Comparison of ENCODE assay signal across 25 cellular contexts in the genomic region with DNA sequence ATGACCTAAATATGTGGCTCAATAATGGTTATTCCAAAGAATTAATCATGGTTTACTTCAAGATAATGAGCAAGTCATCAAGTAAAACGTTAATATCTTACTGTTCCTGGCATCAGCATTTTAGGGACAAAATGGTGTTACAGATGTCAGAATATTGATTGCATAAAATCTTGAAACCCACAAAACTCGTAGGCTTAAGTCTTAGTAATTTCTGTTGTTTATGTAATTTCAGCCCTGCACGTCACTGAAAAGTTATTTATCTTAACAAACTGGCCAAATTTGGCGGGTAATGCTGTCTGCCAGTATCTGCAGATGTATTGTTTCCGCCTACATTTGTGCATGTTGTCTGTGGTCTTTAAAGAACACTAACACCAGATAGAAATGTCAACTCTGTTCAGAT. TPM values are rescaled to one million over a fixed set of nuclear protein-coding genes. Genes with fewer than 3 reads are reported as not detected.
A peak's percentile ranks its signal among the peaks of the same experiment; 100 is the strongest.
DNase-seq lines count a peak whose midpoint lies in the region; ATAC-seq, FAIRE-seq and TF ChIP-seq lines count a peak whose summit lies in the region.
"Had no signal": no experiment of that assay in that cellular context is flagged by ENCODE, and none has a peak within 500 bp of the region (broad histone marks: within the 10 kb centered on the region; RNA-seq: fewer than 3 reads in every experiment).

No MANE protein-coding gene starts in this region.

- no peaks in the 10 kb centered on the region for H3K9me3 ChIP-seq in liver (ENCODE audit: control insufficient read depth in 4 of 4, low read length in 3 of 4)
- H3K9me3 ChIP-seq in HepG2 (ENCODE audit: low read length) = no peaks in the 10 kb centered on the region
- H3K9me3 ChIP-seq in fibroblast of lung (ENCODE audit: control insufficient read depth, insufficient read depth, low read depth, low read length) = no peaks in the 10 kb centered on the region
- H3K9me3 ChIP-seq in mucosa of descending colon = no peaks in the 10 kb centered on the region
- H3K9me3 ChIP-seq in uterus = no peaks in the 10 kb centered on the region

- TF ChIP-seq POLR2A in HepG2 (IDR thresholded peaks at IDR 0.05; ENCODE audit: insufficient read depth in 1 of 2, low read depth in 2 of 2, low read length in 2 of 2) = no peak
- TF ChIP-seq POLR2A in uterus (IDR thresholded peaks at IDR 0.05) = no peak

- H3K9ac ChIP-seq in liver (ENCODE audit: low read depth in 1 of 2, low read length in 2 of 2) (no peak overlapping the region), HepG2 (ENCODE audit: insufficient read depth, low read depth, low read length) (no peak overlapping the region), fibroblast of lung (ENCODE audit: insufficient read depth, low read length) (no peak overlapping the region)
- H3K9ac ChIP-seq: parathyroid adenoma had no signal

- POLR2A ChIA-PET in HepG2 (lab: Yijun Ruan, JAX) = no interaction called here
- POLR2A ChIA-PET in activated CD4-positive, alpha-beta memory T cell treated with anti-CD3 and anti-CD28 coated beads, Interleukin-2, amount 10 ng/mL, durations not matched to agents 7 days and 5 days (lab: Charles Lee) = no interaction called here

- in situ Hi-C loops in HepG2 (cut with HindIII; ENCODE audit: extremely low pct_ligation_motif_present, low pct_unique_long_range_greater_than_20kb) = no loop called here

- no peaks in the 10 kb centered on the region for H4K20me1 ChIP-seq in HepG2 (ENCODE audit: insufficient read depth, low read length)
- H4K20me1 ChIP-seq in fibroblast of lung (ENCODE audit: control insufficient read depth, extremely low read depth, insufficient read depth, low read length) = no peaks in the 10 kb centered on the region

- H3K27ac ChIP-seq in liver (ENCODE audit: low read depth in 1 of 2, low read length in 2 of 2) (no peak overlapping the region), HepG2 (ENCODE audit: extremely low read length, insufficient read depth, low read length) (no peak overlapping the region), fibroblast of lung (ENCODE audit: insufficient read depth, low read length) (no peak overlapping the region), uterus (peak overlapping the region; percentile 24 to 46)
- H3K27ac ChIP-seq: parathyroid adenoma, PC-9 had no signal

- no peaks in the 10 kb centered on the region for H3K4me1 ChIP-seq in liver (ENCODE audit: control insufficient read depth in 4 of 4, insufficient read depth in 4 of 4, low read length in 3 of 4)
- peaks cover 5% of the 10 kb centered on the region; the same call in 1 of the 2 replicates for H3K4me1 ChIP-seq in HepG2 (ENCODE audit: insufficient read depth, low read length)
- H3K4me1 ChIP-seq in fibroblast of lung (ENCODE audit: control insufficient read depth, extremely low read depth, insufficient read depth, low read length) = peaks cover 6% of the 10 kb centered on the region
- H3K4me1 ChIP-seq in mucosa of descending colon (ENCODE audit: low read depth) = no peaks in the 10 kb centered on the region
- no peaks in the 10 kb centered on the region for H3K4me1 ChIP-seq in uterus
- H3K4me1 ChIP-seq: parathyroid adenoma had no signal

- 76% methylated on average over 5 of the region's 5 CpGs for WGBS in liver
- WGBS in HepG2 (ENCODE audit: low lambda C conversion rate) = 54% methylated on average over 5 of the region's 5 CpGs

- no peak for DNase-seq in HepG2 (ENCODE audit: low spot score)
- peak; percentile 85 to 99 for DNase-seq in fibroblast of lung (ENCODE audit: low read depth in 2 of 2)
- DNase-seq in mucosa of descending colon = peak in 1 of 3 donors; percentile 15
- no peak for DNase-seq in uterus
- DNase-seq in activated CD4-positive, alpha-beta memory T cell treated with anti-CD3 and anti-CD28 coated beads, Interleukin-2, amount 10 ng/mL, durations not matched to agents 7 days and 5 days = no peak
- DNase-seq in activated T-cell treated with anti-CD3 and anti-CD28 coated beads for 4 hours = no peak
- DNase-seq in activated CD4-positive, alpha-beta T cell treated with anti-CD3 and anti-CD28 coated beads, Interleukin-2, amount 50 U/mL, for 48 hours = no peak
- DNase-seq: 8988T; activated CD4-positive, alpha-beta T cell treated with anti-CD3 and anti-CD28 coated beads, Interleukin-2, amount 50 U/mL, for 1 hour; activated naive CD4-positive, alpha-beta T cell treated with Interleukin-2 at 50 U/mL for 16 hours; DMS 273 treated with DMSO at 0.1 percent for 48 hours; endodermal cell; H9; left ventricle myocardium superior; MM.1S; NCI-H1694; PC-9; SIG-M5; stimulated activated CD4-positive, alpha-beta T cell treated with anti-CD3 and anti-CD28 coated beads, Interleukin-4, amount 100 ng/mL, for 1 hour; T-cell had no signal

- H2AFZ ChIP-seq in HepG2 (ENCODE audit: low read length) (no peak overlapping the region), fibroblast of lung (ENCODE audit: low read length) (no peak overlapping the region)
- H2AFZ ChIP-seq: parathyroid adenoma, PC-9 had no signal

- no peak overlapping the region for H3K4me3 Mint-ChIP-seq in activated CD4-positive, alpha-beta memory T cell treated with anti-CD3 and anti-CD28 coated beads, Interleukin-2, amount 10 ng/mL, durations not matched to agents 7 days and 5 days
- H3K4me3 Mint-ChIP-seq: CD14-positive monocyte, endodermal cell, H9, IgD-negative memory B cell, T-cell had no signal

- no peak for FAIRE-seq in HepG2 (lab: Jason Lieb, UNC)

- no peak for ATAC-seq in HepG2
- ATAC-seq in mucosa of descending colon = peak; percentile 7
- ATAC-seq: left ventricle myocardium superior, T-cell had no signal

- no peak for TF ChIP-seq EP300 in HepG2 (IDR thresholded peaks at IDR 0.05; ENCODE audit: low read depth in 2 of 2, low read length in 2 of 2)
- no peak for TF ChIP-seq EP300 in HepG2 (CRISPR knock-in tag; IDR thresholded peaks at IDR 0.05; ENCODE audit: borderline replicate concordance)

- CTCF ChIA-PET in HepG2 (lab: Yijun Ruan, JAX; ENCODE audit: low intra/inter-chr PET ratio, low total read pairs) = no interaction called here
- CTCF ChIA-PET in activated CD4-positive, alpha-beta memory T cell treated with anti-CD3 and anti-CD28 coated beads, Interleukin-2, amount 10 ng/mL, durations not matched to agents 7 days and 5 days (lab: Charles Lee) = interaction anchor here (1.0 to 4.5 kb wide), 4 partner anchors 12 to 401 kb away, joined by 3 to 14 read pairs (median 10); no protein-coding TSS in a partner anchor

- TF ChIP-seq CTCF in liver (IDR thresholded peaks at IDR 0.05; ENCODE audit: low read depth, low read length, missing input control) = no peak
- TF ChIP-seq CTCF in HepG2 (CRISPR knock-in tag; IDR thresholded peaks at IDR 0.05) = no peak
- TF ChIP-seq CTCF in fibroblast of lung (conservative IDR thresholded peaks at IDR 0.05 in 1 of 2, IDR thresholded peaks at IDR 0.05 in 1 of 2; ENCODE audit: low read depth in 1 of 2, low read length in 2 of 2) = no peak
- no peak for TF ChIP-seq CTCF in mucosa of descending colon (IDR thresholded peaks at IDR 0.05)
- TF ChIP-seq CTCF in uterus (IDR thresholded peaks at IDR 0.05) = no peak

- no peaks in the 10 kb centered on the region for H3K27me3 ChIP-seq in liver (ENCODE audit: control insufficient read depth in 4 of 4, insufficient read depth in 4 of 4, low read length in 3 of 4)
- H3K27me3 ChIP-seq in HepG2 (ENCODE audit: control insufficient read depth in 1 of 2, insufficient read depth in 2 of 2, low read length in 2 of 2) = no peaks in the 10 kb centered on the region
- no peaks in the 10 kb centered on the region for H3K27me3 ChIP-seq in fibroblast of lung (ENCODE audit: control insufficient read depth, insufficient read depth, low read length)
- no peaks in the 10 kb centered on the region for H3K27me3 ChIP-seq in uterus

- H3K9me3 Mint-ChIP-seq in activated CD4-positive, alpha-beta memory T cell treated with anti-CD3 and anti-CD28 coated beads, Interleukin-2, amount 10 ng/mL, durations not matched to agents 7 days and 5 days = no peaks in the 10 kb centered on the region
- H3K9me3 Mint-ChIP-seq: CD14-positive monocyte, endodermal cell, H9, IgD-negative memory B cell, T-cell had no signal

- H3K79me2 ChIP-seq in HepG2 (ENCODE audit: insufficient read depth, low read length) (no peaks in the 10 kb centered on the region), fibroblast of lung (ENCODE audit: control insufficient read depth, insufficient read depth, low read length) (no peaks in the 10 kb centered on the region)
- H3K79me2 ChIP-seq: parathyroid adenoma had no signal

- H3K4me2 ChIP-seq in HepG2 (ENCODE audit: low read depth, low read length) (no peak overlapping the region), fibroblast of lung (ENCODE audit: extremely low read depth, insufficient read depth, low read length) (no peak overlapping the region)
- H3K4me2 ChIP-seq: PC-9 had no signal

- H3K36me3 ChIP-seq in liver (ENCODE audit: control insufficient read depth in 4 of 4, insufficient read depth in 3 of 4, low read depth in 1 of 4, low read length in 3 of 4) (no peaks in the 10 kb centered on the region), HepG2 (replicated peaks in 1 of 2; ENCODE audit: control insufficient read depth in 1 of 2, insufficient read depth in 2 of 2, low read length in 2 of 2) (no peaks in the 10 kb centered on the region), fibroblast of lung (ENCODE audit: control insufficient read depth, insufficient read depth, low read length) (no peaks in the 10 kb centered on the region), mucosa of descending colon (ENCODE audit: low read depth) (no peaks in the 10 kb centered on the region), uterus (no peaks in the 10 kb centered on the region)

- TF ChIP-seq RAD21 in liver (IDR thresholded peaks at IDR 0.05) (no peak), HepG2 (CRISPR knock-in tag; IDR thresholded peaks at IDR 0.05) (no peak)

- no peak overlapping the region for H3K4me3 ChIP-seq in liver (ENCODE audit: low read depth in 1 of 3, low read length in 3 of 3)
- H3K4me3 ChIP-seq in HepG2 (replicated peaks in 1 of 3; ENCODE audit: insufficient read depth in 1 of 3, low read depth in 2 of 3, low read length in 3 of 3) = no peak overlapping the region
- no peak overlapping the region for H3K4me3 ChIP-seq in fibroblast of lung (replicated peaks in 1 of 4; ENCODE audit: control extremely low read depth in 1 of 4, insufficient read depth in 1 of 4, low read depth in 3 of 4, low read length in 4 of 4)
- no peak overlapping the region for H3K4me3 ChIP-seq in mucosa of descending colon
- no peak overlapping the region for H3K4me3 ChIP-seq in uterus
- H3K4me3 ChIP-seq: PC-9, skin epidermis had no signal

- peaks cover 38% of the 10 kb centered on the region for H3K4me1 Mint-ChIP-seq in activated CD4-positive, alpha-beta memory T cell treated with anti-CD3 and anti-CD28 coated beads, Interleukin-2, amount 10 ng/mL, durations not matched to agents 7 days and 5 days
- H3K4me1 Mint-ChIP-seq: IgD-negative memory B cell had no signal

- H3K27ac Mint-ChIP-seq in activated CD4-positive, alpha-beta memory T cell treated with anti-CD3 and anti-CD28 coated beads, Interleukin-2, amount 10 ng/mL, durations not matched to agents 7 days and 5 days = no peak overlapping the region
- H3K27ac Mint-ChIP-seq: CD14-positive monocyte, endodermal cell, IgD-negative memory B cell had no signal

- BruUV-seq in HepG2 (replicated peaks; lab: Mats Ljungman, UMichigan) = no TSS peak

- H3K27me3 Mint-ChIP-seq in activated CD4-positive, alpha-beta memory T cell treated with anti-CD3 and anti-CD28 coated beads, Interleukin-2, amount 10 ng/mL, durations not matched to agents 7 days and 5 days = no peaks in the 10 kb centered on the region
- H3K27me3 Mint-ChIP-seq: IgD-negative memory B cell, T-cell had no signal

- intact Hi-C loops in HepG2 (cut with micrococcal nuclease; ENCODE audit: unreplicated experiment) = loop anchor here (10.0 kb wide), 1 partner anchor 768 kb away; a partner anchor contains a TSS
- intact Hi-C loops in mucosa of descending colon (cut with DNase I, micrococcal nuclease) = no loop called here
- intact Hi-C loops in uterus (cut with DNase I; ENCODE audit: low total_unique reads) = no loop called here

- H3K36me3 Mint-ChIP-seq in activated CD4-positive, alpha-beta memory T cell treated with anti-CD3 and anti-CD28 coated beads, Interleukin-2, amount 10 ng/mL, durations not matched to agents 7 days and 5 days (ENCODE audit: low read depth) = peaks cover 57% of the 10 kb centered on the region
- H3K36me3 Mint-ChIP-seq: IgD-negative memory B cell, T-cell had no signal

RNA-seq across cellular contexts. Expression of a gene that starts 25.8 kb away (rescaled TPM):
- total RNA-seq in liver = 10 to 100 TPM in 1 of 2 donors, under 1 TPM in 1; 0.59 to 15.0 TPM
- polyA plus RNA-seq in liver = under 1 TPM; 0.43 to 0.63 TPM
- total RNA-seq in HepG2 (2016; rRNA removed; fragmentation: Illumina TruSeq; extraction: Trizol) = 12.6 and 19.2 TPM in 2 replicates
- 8.9 and 13.3 TPM in 2 replicates for total RNA-seq in HepG2 (2016; cell fraction: cytosol; rRNA removed; fragmentation: Illumina TruSeq; extraction: Trizol; ENCODE audit: low read depth)
- total RNA-seq in HepG2 (2016; cell fraction: insoluble cytoplasmic fraction; rRNA removed; fragmentation: Illumina TruSeq; extraction: Trizol) = 12.7 and 17.3 TPM in 2 replicates
- 5.8 and 8.1 TPM in 2 replicates for total RNA-seq in HepG2 (2016; cell fraction: membrane; rRNA removed; fragmentation: Illumina TruSeq; extraction: Trizol)
- total RNA-seq in HepG2 (2016; cell fraction: nucleus; rRNA removed; fragmentation: Illumina TruSeq; extraction: Trizol) = 12.3 and 15.6 TPM in 2 replicates
- polyA plus RNA-seq in HepG2 (2011; rRNA removed) = 2.3 and 2.5 TPM in 2 replicates
- 1.0 and 1.2 TPM in 2 replicates for polyA plus RNA-seq in HepG2 (2011; cell fraction: cytosol; rRNA removed)
- 7.1 and 10.3 TPM in 2 replicates for polyA plus RNA-seq in HepG2 (2011; cell fraction: nucleus; rRNA removed)
- polyA plus RNA-seq in HepG2 (2012) = 2.8 and 3.6 TPM in 2 replicates
- polyA plus RNA-seq in HepG2 (2016; cell fraction: cytosol; fragmentation: Illumina TruSeq; extraction: Trizol; ENCODE audit: low read depth) = 0.80 and 0.94 TPM in 2 replicates
- 12.3 and 12.4 TPM in 2 replicates for polyA plus RNA-seq in HepG2 (2016; cell fraction: insoluble cytoplasmic fraction; fragmentation: Illumina TruSeq; extraction: Trizol; ENCODE audit: low read depth)
- polyA plus RNA-seq in HepG2 (2016; cell fraction: membrane; fragmentation: Illumina TruSeq; extraction: Trizol; ENCODE audit: low read depth) = 1.9 and 2.0 TPM in 2 replicates
- 26.6 and 27.9 TPM in 2 replicates for polyA plus RNA-seq in HepG2 (2016; cell fraction: nucleus; fragmentation: Illumina TruSeq; extraction: Trizol; ENCODE audit: insufficient read depth, low read depth)
- 2.2 and 24.5 TPM in 2 replicates for polyA minus RNA-seq in HepG2 (2011; rRNA and poly(A)+ RNA removed; ENCODE audit: low replicate concordance)
- polyA minus RNA-seq in HepG2 (2011; cell fraction: cytosol; rRNA and poly(A)+ RNA removed) = 4.2 and 5.4 TPM in 2 replicates
- polyA minus RNA-seq in HepG2 (2011; cell fraction: nucleus; rRNA and poly(A)+ RNA removed) = 29.9 and 30.3 TPM in 2 replicates
- 3.1 and 3.6 TPM in 2 replicates for total RNA-seq in fibroblast of lung
- polyA plus RNA-seq in fibroblast of lung = 5.1 and 8.6 TPM in 2 replicates
- 3.3 and 6.4 TPM in 2 replicates for polyA plus RNA-seq in fibroblast of lung (2012)
- polyA minus RNA-seq in fibroblast of lung (ENCODE audit: low replicate concordance) = not detected in 2 replicates
- 1 to 10 TPM; 3.6 to 5.0 (median 3.9) TPM for total RNA-seq in mucosa of descending colon
- 10 to 100 TPM in 1 of 4 donors, 1 to 10 TPM in 2, under 1 TPM in 1; 0.59 to 33.5 (median 2.7) TPM for total RNA-seq in uterus
- total RNA-seq in activated CD4-positive, alpha-beta memory T cell treated with anti-CD3 and anti-CD28 coated beads, Interleukin-2, amount 10 ng/mL, durations not matched to agents 7 days and 5 days = 10 to 100 TPM; 26.7 to 28.1 TPM

Comparison
In these comparisons a context has a peak if more than half of its experiments do, and no peak if none do; other contexts are left out.
1. H3K27ac ChIP-seq: peak in uterus (2 of 2); none in liver (0 of 2), HepG2 (single experiment) and fibroblast of lung (single experiment).
2. DNase-seq: peak in fibroblast of lung (2 of 2); none in HepG2 (single experiment), uterus (0 of 2), activated CD4-positive, alpha-beta memory T cell treated with anti-CD3 and anti-CD28 coated beads, Interleukin-2, amount 10 ng/mL, durations not matched to agents 7 days and 5 days (single experiment), activated T-cell treated with anti-CD3 and anti-CD28 coated beads for 4 hours (single experiment) and activated CD4-positive, alpha-beta T cell treated with anti-CD3 and anti-CD28 coated beads, Interleukin-2, amount 50 U/mL, for 48 hours (0 of 2).